ENCODE assay signal across 1 cellular context in the genomic region with DNA sequence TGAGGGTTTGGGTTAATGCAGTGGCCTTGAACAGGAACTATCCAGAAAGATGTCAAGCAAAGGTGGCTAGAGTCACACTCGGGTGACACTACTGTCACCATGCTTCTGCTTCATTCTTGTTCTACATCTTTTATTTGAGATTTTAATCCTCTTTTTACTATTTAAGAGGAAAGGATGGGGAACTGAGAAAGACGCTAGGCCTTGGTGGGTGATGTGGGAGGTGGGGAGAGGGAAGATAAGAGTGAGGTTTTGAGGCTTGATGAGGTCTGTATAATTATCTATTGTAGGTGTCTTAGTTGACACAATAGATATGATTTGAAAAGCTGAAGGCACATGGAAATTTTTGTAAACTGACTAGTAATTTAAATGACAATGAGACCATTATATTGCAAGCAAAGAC.
TF ChIP-seq lines count a peak whose summit lies in the region.

No MANE protein-coding gene starts in this region.

TF ChIP-seq in neural cell, 6 proteins besides CTCF, POLR2A, EP300 and RAD21:
- TF ChIP-seq EZH2 (IDR thresholded peaks at IDR 0.05; ENCODE audit: borderline replicate concordance, insufficient read depth, low read length, poor library complexity, severe bottlenecking) (no peak), REST (IDR thresholded peaks at IDR 0.05; ENCODE audit: borderline replicate concordance) (no peak), POLR2AphosphoS5 (IDR thresholded peaks at IDR 0.05) (no peak), TAF1 (IDR thresholded peaks at IDR 0.05; ENCODE audit: low read depth) (no peak), SMC3 (conservative IDR thresholded peaks at IDR 0.05; ENCODE audit: poor library complexity) (no peak), MXI1 (conservative IDR thresholded peaks at IDR 0.05; ENCODE audit: poor library complexity, severe bottlenecking) (no peak)
TF ChIP-seq in neural cell: peak in this region for 0.
